8 cellular contexts compared by ENCODE assay signal in the genomic region with DNA sequence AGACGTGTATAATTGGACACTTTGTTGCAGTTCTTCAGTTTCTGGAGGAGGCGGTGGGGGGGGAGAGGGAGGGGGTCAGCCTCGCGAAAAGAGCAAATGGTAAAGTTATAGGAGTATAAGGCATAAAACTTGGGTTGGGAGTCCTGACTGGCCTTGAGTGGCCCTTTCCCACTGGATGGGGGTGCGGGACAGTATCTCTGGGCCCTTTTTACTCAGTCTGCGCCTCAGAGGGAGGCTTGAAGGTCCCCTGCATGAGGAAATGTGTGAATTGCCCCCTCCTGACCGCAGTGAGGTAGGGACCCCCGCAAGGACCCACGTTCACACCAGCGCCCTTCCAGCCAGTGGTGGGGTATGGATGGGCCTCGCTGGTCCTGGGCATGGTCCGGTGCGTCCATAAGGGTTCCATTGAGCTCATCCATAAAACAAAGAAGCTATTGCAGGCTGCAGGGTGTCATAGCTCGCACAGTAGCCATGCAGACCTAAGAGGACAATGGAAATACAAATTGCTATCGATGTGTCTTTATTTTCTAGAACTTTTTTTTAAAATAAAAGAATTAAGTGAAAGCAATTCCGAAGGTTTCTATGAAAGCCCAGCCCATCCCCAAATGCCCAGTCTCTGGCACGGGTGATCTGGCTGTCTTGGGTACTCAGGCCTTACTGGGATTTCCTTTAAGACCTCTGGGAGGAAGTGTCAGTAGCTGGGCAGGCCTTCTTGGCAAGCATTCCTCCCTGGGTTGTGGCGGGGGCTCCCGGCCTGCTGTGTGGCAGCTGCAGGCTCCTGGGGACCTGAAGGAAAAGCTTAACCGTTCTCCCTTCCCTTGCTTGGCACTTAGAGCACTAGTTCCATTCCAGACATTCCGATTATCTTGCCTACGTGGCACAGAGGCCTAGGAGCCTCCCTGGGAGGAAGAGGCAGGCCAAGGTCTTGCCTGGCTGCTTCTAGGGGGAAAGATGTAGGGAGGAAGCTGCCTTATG. TPM values are rescaled to one million over a fixed set of nuclear protein-coding genes. Genes with fewer than 3 reads are reported as not detected.
A peak's percentile ranks its signal among the peaks of the same experiment; 100 is the strongest.
DNase-seq lines count a peak whose midpoint lies in the region; ATAC-seq, FAIRE-seq and TF ChIP-seq lines count a peak whose summit lies in the region.

No MANE protein-coding gene starts in this region.

- FAIRE-seq in small intestine (lab: Jason Lieb, UNC): no peak

- no peak overlapping the region for H2BK20ac ChIP-seq in H9 (ENCODE audit: low read depth, low read length, poor library complexity, severe bottlenecking)

- CTCF ChIA-PET in mammary epithelial cell (lab: Charles Lee; ENCODE audit: low non-redundant PET): no interaction called here

- H2BK5ac ChIP-seq in H9 (ENCODE audit: insufficient read length, low read length): no peak overlapping the region

- no peak overlapping the region for H4K91ac ChIP-seq in H9 (ENCODE audit: insufficient read length, low read depth, low read length)

- no TSS peak for BruUV-seq in mammary epithelial cell (replicated peaks; lab: Mats Ljungman, UMichigan)

- no peak overlapping the region for H3K27ac ChIP-seq in H9 (ENCODE audit: insufficient read length, low read depth, low read length)
- H3K27ac ChIP-seq in mammary epithelial cell (ENCODE audit: insufficient read depth, low read depth, low read length): peak overlapping the region; percentile 93
- H3K27ac ChIP-seq in small intestine (ENCODE audit: low read depth in 1 of 2, low read length in 1 of 2): peak overlapping the region; percentile 85 to 89

- no peaks in the 10 kb centered on the region for H3K79me2 ChIP-seq in H9 (ENCODE audit: insufficient read depth, low read length)
- peaks cover 68% of the 10 kb centered on the region for H3K79me2 ChIP-seq in mammary epithelial cell (ENCODE audit: insufficient read depth, low read length)

- H3K4me2 ChIP-seq in H9 (ENCODE audit: insufficient read depth, insufficient read length, low read length) (peak overlapping the region; percentile 74), mammary epithelial cell (ENCODE audit: insufficient read depth, low read depth, low read length) (peak overlapping the region; percentile 96)

- DNase-seq in H9: peak; percentile 72
- DNase-seq in mammary epithelial cell: peak; percentile 60
- DNase-seq in iris pigment epithelial cell (ENCODE audit: low read depth): peak; percentile 59
- DNase-seq in small intestine: peak; percentile 61
- no peak for DNase-seq in ACHN
- DNase-seq in stimulated activated CD4-positive, alpha-beta T cell treated with anti-CD3 and anti-CD28 coated beads, Interleukin-12 subunit alpha, Interleukin-12 subunit beta, amount 100 ng/mL, for 4 hours: no peak
- DNase-seq in GF-D8 (lab: John Stamatoyannopoulos, UW): no peak

- H4K8ac ChIP-seq in H9 (replicated peaks; ENCODE audit: insufficient read length, low read depth, low read length): no peak overlapping the region

- no peak for TF ChIP-seq CTCF in H9 (conservative IDR thresholded peaks at IDR 0.05)
- TF ChIP-seq CTCF in mammary epithelial cell (conservative IDR thresholded peaks at IDR 0.05 in 1 of 2, IDR thresholded peaks at IDR 0.05 in 1 of 2; ENCODE audit: extremely low read depth in 1 of 2, insufficient read depth in 1 of 2, low read depth in 1 of 2, low read length in 2 of 2): no peak

- no peak overlapping the region; the same call in 1 of the 2 replicates for H3K14ac ChIP-seq in H9 (ENCODE audit: insufficient read depth, low read length)

- H3K4me3 ChIP-seq in mammary epithelial cell (replicated peaks in 1 of 3; ENCODE audit: insufficient read depth in 1 of 3, low read depth in 2 of 3, low read length in 3 of 3): peak overlapping the region; percentile 78 to 91 (median 86)
- H3K4me3 ChIP-seq in small intestine (ENCODE audit: low read depth in 1 of 2, low read length in 2 of 2): peak overlapping the region; percentile 26 to 97

- peak overlapping the region; percentile 21 for H3K18ac ChIP-seq in H9 (ENCODE audit: insufficient read length, low read depth, low read length)

- no peak overlapping the region for H3K4ac ChIP-seq in H9 (ENCODE audit: low read depth, low read length)

- H3K27ac Mint-ChIP-seq in H9: peak overlapping the region in 1 of 3 experiments; percentile 65; a peak in 2 of 7 replicates

- no peak overlapping the region for H4K5ac ChIP-seq in H9 (ENCODE audit: insufficient read length, low read depth, low read length)

- H3K36me3 ChIP-seq in mammary epithelial cell (ENCODE audit: insufficient read depth, low read length) (peaks cover 19% of the 10 kb centered on the region), small intestine (ENCODE audit: control insufficient read depth in 2 of 2, insufficient read depth in 2 of 2, low read length in 2 of 2) (no peaks in the 10 kb centered on the region)

- no peaks in the 10 kb centered on the region for H3K79me1 ChIP-seq in H9 (ENCODE audit: insufficient read depth, low read depth, low read length, poor library complexity, severe bottlenecking)

- WGBS in H9 (ENCODE audit: extremely low coverage, insufficient read length, low lambda C conversion rate): no CpG with 5 or more reads among the region's 22 CpGs
- WGBS in mammary epithelial cell (ENCODE audit: low coverage, missing lambda C conversion rate): 2% methylated on average over 13 of the region's 22 CpGs
- WGBS in small intestine, 3 donors: 8 to 29% (median 29%) methylated on average over 22 of the region's 22 CpGs

- no peak overlapping the region for H3T11ph ChIP-seq in H9 (ENCODE audit: low read length)

- H3K4me1 ChIP-seq in H9 (ENCODE audit: insufficient read depth, low read length) (0 out of 2 replicates have a peak, but pooled peaks cover 4% of the 10 kb centered on the region), mammary epithelial cell (ENCODE audit: insufficient read depth, low read length) (peaks cover 20% of the 10 kb centered on the region), small intestine (ENCODE audit: control insufficient read depth in 2 of 2, insufficient read depth in 1 of 2, low read depth in 1 of 2, low read length in 1 of 2) (no peaks in the 10 kb centered on the region)

- dilution Hi-C loops in mammary epithelial cell (cut with HindIII; ENCODE audit: low sequenced_read_pairs): loop anchor here (25.0 kb wide), 1 partner anchor 185 kb away; no protein-coding TSS in a partner anchor

- no peak overlapping the region for H2BK120ac ChIP-seq in H9 (ENCODE audit: low read depth, low read length, poor library complexity, severe bottlenecking)

- H3K9me3 Mint-ChIP-seq in H9: no peaks in the 10 kb centered on the region; a peak in 1 of 5 replicates

- H3K9ac ChIP-seq in H9 (ENCODE audit: extremely low read depth, insufficient read length, low read length) (no peak overlapping the region), mammary epithelial cell (ENCODE audit: insufficient read depth, low read length) (peak overlapping the region; percentile 95)

- H3K27me3 ChIP-seq in H9 (ENCODE audit: insufficient read depth, low read length) (no peaks in the 10 kb centered on the region), mammary epithelial cell (ENCODE audit: insufficient read depth, low read length) (no peaks in the 10 kb centered on the region), small intestine (ENCODE audit: control insufficient read depth in 2 of 2, insufficient read depth in 2 of 2, low read length in 2 of 2) (peaks cover 0 to 3% of the 10 kb centered on the region in 2 donors)

- H3K56ac ChIP-seq in H9 (ENCODE audit: insufficient read length, low read depth, low read length): no peak overlapping the region

- H2AFZ ChIP-seq in H9 (ENCODE audit: low read length) (no peak overlapping the region), mammary epithelial cell (ENCODE audit: low read depth, low read length) (peak overlapping the region; percentile 89)

- H3K9me3 ChIP-seq in H9 (ENCODE audit: control insufficient read depth, low read depth, low read length): no peaks in the 10 kb centered on the region
- H3K9me3 ChIP-seq in mammary epithelial cell (replicated peaks; ENCODE audit: insufficient read depth, low read length): no peaks in the 10 kb centered on the region
- H3K9me3 ChIP-seq in small intestine (ENCODE audit: control insufficient read depth, low read depth): no peaks in the 10 kb centered on the region

- peaks cover 18 to 20% of the 10 kb centered on the region in 2 experiments for H3K4me1 Mint-ChIP-seq in H9

- intact Hi-C loops in mammary epithelial cell (cut with micrococcal nuclease): loop anchor here (2.0 to 10.0 kb wide), 6 partner anchors 105 to 682 kb away; no protein-coding TSS in a partner anchor

- ATAC-seq in HG02970 (IDR thresholded peaks at IDR 0.05; ENCODE audit: low FRiP score, unreplicated experiment): no peak

- H3K23ac ChIP-seq in H9 (ENCODE audit: insufficient read length, low read depth, low read length): no peak overlapping the region

- H2AK5ac ChIP-seq in H9 (ENCODE audit: insufficient read length, low read length): no peak overlapping the region

- in situ Hi-C loops in mammary epithelial cell (cut with MboI; ENCODE audit: low sequenced_read_pairs in 2 of 2): loop anchor here in 1 of 2 donors (25.0 kb wide), 3 partner anchors 185 to 685 kb away; no protein-coding TSS in a partner anchor
- in situ Hi-C loops in ACHN (cut with HindIII; ENCODE audit: low pct_ligation_motif_present, low pct_unique_long_range_greater_than_20kb, low sequenced_read_pairs): no loop called here

- H3K23me2 ChIP-seq in H9 (ENCODE audit: insufficient read length, low read depth, low read length, poor library complexity, severe bottlenecking): peaks cover 20% of the 10 kb centered on the region

- peak overlapping the region; percentile 87 to 96 for H3K4me3 Mint-ChIP-seq in H9

- H2BK15ac ChIP-seq in H9 (ENCODE audit: low read depth, low read length): no peak overlapping the region

- H4K20me1 ChIP-seq in H9 (ENCODE audit: control insufficient read depth, insufficient read depth, insufficient read length) (no peaks in the 10 kb centered on the region), mammary epithelial cell (ENCODE audit: insufficient read depth, low read length) (no peaks in the 10 kb centered on the region)

- H3K36me3 Mint-ChIP-seq in H9 (ENCODE audit: insufficient read depth in 1 of 3, low read depth in 3 of 3): peaks cover 13 to 29% (median 27%) of the 10 kb centered on the region in 3 experiments; a peak in 6 of 7 replicates

- H3K27me3 Mint-ChIP-seq in H9 (ENCODE audit: low read depth): peaks cover 10% of the 10 kb centered on the region

- no peak overlapping the region for H2BK12ac ChIP-seq in H9 (ENCODE audit: insufficient read length, low read depth, low read length)

RNA-seq across cellular contexts. Expression of a gene that starts 1.4 kb away (rescaled TPM):
- total RNA-seq in H9 (2021) (4.1 and 4.3 TPM in 2 replicates), mammary epithelial cell (10 to 100 TPM; 11.8 to 25.8 TPM)
- polyA plus RNA-seq in mammary epithelial cell (5.3 TPM), small intestine (1 to 10 TPM in 1 of 3 donors, under 1 TPM in 2; 0.45 to 1.9 (median 0.54) TPM)
- polyA minus RNA-seq in mammary epithelial cell: 10.6 TPM

Comparison
In these comparisons a context has a peak if more than half of its experiments do, and no peak if none do; other contexts are left out.
1. DNase-seq: peak in H9 (single experiment), mammary epithelial cell (single experiment), iris pigment epithelial cell (single experiment) and small intestine (single experiment); none in ACHN (single experiment), stimulated activated CD4-positive, alpha-beta T cell treated with anti-CD3 and anti-CD28 coated beads, Interleukin-12 subunit alpha, Interleukin-12 subunit beta, amount 100 ng/mL, for 4 hours (single experiment) and GF-D8 (single experiment).